ENCODE assay signal across 18 cellular contexts in the genomic region with DNA sequence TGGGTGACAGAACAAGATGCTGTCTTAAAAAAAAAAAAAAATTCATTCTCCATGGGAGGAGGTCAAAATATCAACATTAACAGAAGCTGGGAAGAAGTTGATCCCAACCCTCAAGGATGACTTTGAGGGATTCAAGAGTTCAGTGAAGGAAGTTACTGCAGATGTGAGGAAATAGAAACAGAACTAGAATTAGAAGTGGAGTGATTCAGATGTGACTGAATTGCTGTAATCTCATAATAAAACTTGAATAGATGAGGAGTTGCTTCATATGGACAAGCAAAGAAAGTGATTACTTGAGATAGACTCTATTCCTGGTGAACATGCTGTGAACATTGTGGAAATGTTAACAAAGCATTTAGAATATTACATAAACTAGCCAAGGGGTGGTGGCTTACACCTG. TPM values are rescaled to one million over a fixed set of nuclear protein-coding genes. Genes with fewer than 3 reads are reported as not detected.
DNase-seq lines count a peak whose midpoint lies in the region; ATAC-seq, FAIRE-seq and TF ChIP-seq lines count a peak whose summit lies in the region.
"Had no signal": no experiment of that assay in that cellular context is flagged by ENCODE, and none has a peak within 500 bp of the region (broad histone marks: within the 10 kb centered on the region; RNA-seq: fewer than 3 reads in every experiment).

No MANE protein-coding gene starts in this region.

- TF ChIP-seq CTCF in epithelial cell of esophagus (IDR thresholded peaks at IDR 0.05; ENCODE audit: insufficient read depth, low read depth, low read length, missing control alignments) (no peak), mucosa of descending colon (IDR thresholded peaks at IDR 0.05) (no peak), GM23338 (conservative IDR thresholded peaks at IDR 0.05; ENCODE audit: low read depth in 2 of 2) (no peak)

- no peak overlapping the region for H3K27ac ChIP-seq in GM23338 (ENCODE audit: low read depth)

- H3K27ac Mint-ChIP-seq in GM23338: no peak overlapping the region

- no peak overlapping the region for H2AFZ ChIP-seq in GM23338

- peaks cover 19% of the 10 kb centered on the region for H3K9me3 ChIP-seq in mucosa of descending colon

- 0 out of 2 replicates have a peak, but pooled peaks cover 5% of the 10 kb centered on the region for H3K9me2 ChIP-seq in GM23338 (ENCODE audit: insufficient read depth)

- no peaks in the 10 kb centered on the region for H4K20me1 ChIP-seq in GM23338 (replicated peaks; ENCODE audit: insufficient read depth)

- H3K79me2 ChIP-seq in GM23338 (replicated peaks; ENCODE audit: insufficient read depth): no peaks in the 10 kb centered on the region

- DNase-seq in NOMO-1 treated with DMSO at 0.1 percent for 48 hours (lab: John Stamatoyannopoulos, UW; ENCODE audit: unreplicated experiment) (peak; percentile 43), NOMO-1 treated with dmso at 0.1 percent for 144 hours (lab: John Stamatoyannopoulos, UW; ENCODE audit: unreplicated experiment) (no peak), epithelial cell of esophagus (ENCODE audit: low read depth) (peak; percentile 18), mucosa of descending colon (no peak), inferior parietal cortex (ENCODE audit: extremely low spot score) (no peak), head of caudate nucleus (no peak), GM23338 (ENCODE audit: low spot score) (no peak), urothelium cell line (ENCODE audit: low spot score) (no peak)
- DNase-seq: 8988T, DMS53, NCI-H1436 treated with DMSO at 0.1 percent for 48 hours, NCI-H2081, NCI-H524 treated with DMSO at 0.1 percent for 48 hours had no signal

- peaks cover 3% of the 10 kb centered on the region for H3K4me1 Mint-ChIP-seq in GM23338
- H3K4me1 Mint-ChIP-seq: IgD-negative memory B cell had no signal

- ATAC-seq in mucosa of descending colon (peak; percentile 77), GM23338 (no peak)
- ATAC-seq: GM12878, HCT116 had no signal

- no peaks in the 10 kb centered on the region for H3K27me3 ChIP-seq in GM23338 (ENCODE audit: insufficient read depth)

- H3K4me1 ChIP-seq in mucosa of descending colon (ENCODE audit: low read depth) (peaks cover 8% of the 10 kb centered on the region), GM23338 (ENCODE audit: insufficient read depth) (peaks cover 6% of the 10 kb centered on the region; the same call in 1 of the 2 replicates)

- H3K36me3 Mint-ChIP-seq in GM23338 (ENCODE audit: low read depth): peaks cover 24% of the 10 kb centered on the region

- no peak for FAIRE-seq in urothelium cell line (lab: Jason Lieb, UNC)
- FAIRE-seq: GM12878 had no signal

- H3K4me3 ChIP-seq in epithelial cell of esophagus (ENCODE audit: low read length) (no peak overlapping the region), mucosa of descending colon (no peak overlapping the region), GM23338 (no peak overlapping the region)
- H3K4me3 ChIP-seq: GM12878 had no signal

- H3K27me3 Mint-ChIP-seq in GM23338 (ENCODE audit: insufficient read depth, low read depth, poor library complexity): peaks cover 8% of the 10 kb centered on the region

- H3K9me3 Mint-ChIP-seq in GM23338: peaks cover 38% of the 10 kb centered on the region

- no peaks in the 10 kb centered on the region for H3K36me3 ChIP-seq in mucosa of descending colon (ENCODE audit: low read depth)
- H3K36me3 ChIP-seq in GM23338 (ENCODE audit: insufficient read depth): no peaks in the 10 kb centered on the region; the same call in 1 of the 2 replicates

- peaks cover 5% of the 10 kb centered on the region; the same call in 1 of the 2 replicates for H3F3A ChIP-seq in GM23338 (replicated peaks; ENCODE audit: low read depth)

- no peak overlapping the region for H3K4me2 ChIP-seq in GM23338

- intact Hi-C loops in mucosa of descending colon (cut with DNase I, micrococcal nuclease): no loop called here
- intact Hi-C loops in head of caudate nucleus (cut with DNase I): no loop called here

- no peak overlapping the region for H3K4me3 Mint-ChIP-seq in GM23338
- H3K4me3 Mint-ChIP-seq: IgD-negative memory B cell had no signal

TF ChIP-seq in GM23338, 12 proteins besides CTCF, POLR2A, EP300 and RAD21:
- TF ChIP-seq, protein P1, sequence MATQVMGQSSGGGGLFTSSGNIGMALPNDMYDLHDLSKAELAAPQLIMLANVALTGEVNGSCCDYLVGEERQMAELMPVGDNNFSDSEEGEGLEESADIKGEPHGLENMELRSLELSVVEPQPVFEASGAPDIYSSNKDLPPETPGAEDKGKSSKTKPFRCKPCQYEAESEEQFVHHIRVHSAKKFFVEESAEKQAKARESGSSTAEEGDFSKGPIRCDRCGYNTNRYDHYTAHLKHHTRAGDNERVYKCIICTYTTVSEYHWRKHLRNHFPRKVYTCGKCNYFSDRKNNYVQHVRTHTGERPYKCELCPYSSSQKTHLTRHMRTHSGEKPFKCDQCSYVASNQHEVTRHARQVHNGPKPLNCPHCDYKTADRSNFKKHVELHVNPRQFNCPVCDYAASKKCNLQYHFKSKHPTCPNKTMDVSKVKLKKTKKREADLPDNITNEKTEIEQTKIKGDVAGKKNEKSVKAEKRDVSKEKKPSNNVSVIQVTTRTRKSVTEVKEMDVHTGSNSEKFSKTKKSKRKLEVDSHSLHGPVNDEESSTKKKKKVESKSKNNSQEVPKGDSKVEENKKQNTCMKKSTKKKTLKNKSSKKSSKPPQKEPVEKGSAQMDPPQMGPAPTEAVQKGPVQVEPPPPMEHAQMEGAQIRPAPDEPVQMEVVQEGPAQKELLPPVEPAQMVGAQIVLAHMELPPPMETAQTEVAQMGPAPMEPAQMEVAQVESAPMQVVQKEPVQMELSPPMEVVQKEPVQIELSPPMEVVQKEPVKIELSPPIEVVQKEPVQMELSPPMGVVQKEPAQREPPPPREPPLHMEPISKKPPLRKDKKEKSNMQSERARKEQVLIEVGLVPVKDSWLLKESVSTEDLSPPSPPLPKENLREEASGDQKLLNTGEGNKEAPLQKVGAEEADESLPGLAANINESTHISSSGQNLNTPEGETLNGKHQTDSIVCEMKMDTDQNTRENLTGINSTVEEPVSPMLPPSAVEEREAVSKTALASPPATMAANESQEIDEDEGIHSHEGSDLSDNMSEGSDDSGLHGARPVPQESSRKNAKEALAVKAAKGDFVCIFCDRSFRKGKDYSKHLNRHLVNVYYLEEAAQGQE (IDR thresholded peaks at IDR 0.05; ENCODE audit: unreplicated experiment): no peak
- no peak for TF ChIP-seq NANOG (IDR thresholded peaks at IDR 0.05; ENCODE audit: borderline replicate concordance)

RNA-seq across cellular contexts. Expression of a gene that starts 19.7 kb away (rescaled TPM):
- under 1 TPM in 1 of 3 donors, not detected in 2; 0.13 TPM for total RNA-seq in mucosa of descending colon
- not detected in 2 replicates for total RNA-seq in GM23338 (2014; rRNA removed; shearing (Covaris generic))
- 0.21 TPM in 1 of 2 replicates, not detected in the other for polyA plus RNA-seq in GM23338 (2016; fragmentation: Nextera tagmentation; extraction: Ambion mirVana)
- total RNA-seq: GM12878, HT1080, LHCN-M2 had no signal
- polyA plus RNA-seq: IgD-negative memory B cell had no signal

RNA-seq across cellular contexts. Expression of a gene that starts 32.9 kb away (rescaled TPM):
- 100 to 1,000 TPM in 2 of 3 donors, 10 to 100 TPM in 1; 84.9 to 105 (median 105) TPM for total RNA-seq in mucosa of descending colon
- total RNA-seq in GM23338 (2014; rRNA removed; shearing (Covaris generic)): 85.4 and 107 TPM in 2 replicates
- polyA plus RNA-seq in GM23338 (2016; fragmentation: Nextera tagmentation; extraction: Ambion mirVana): 27.1 and 33.9 TPM in 2 replicates

RNA-seq across cellular contexts. Expression of a gene that starts 50.9 kb away (rescaled TPM):
- 1 to 10 TPM in 1 of 3 donors, under 1 TPM in 2; 0.34 to 6.8 (median 0.55) TPM for total RNA-seq in mucosa of descending colon
- total RNA-seq in GM23338 (2014; rRNA removed; shearing (Covaris generic)): 25.1 and 26.1 TPM in 2 replicates
- polyA plus RNA-seq in GM23338 (2016; fragmentation: Nextera tagmentation; extraction: Ambion mirVana): 9.0 and 10.0 TPM in 2 replicates
- total RNA-seq: GM12878, HT1080, LHCN-M2 had no signal
- polyA plus RNA-seq: IgD-negative memory B cell had no signal

Comparison
In these comparisons a context has a peak if more than half of its experiments do, and no peak if none do; other contexts are left out.
1. DNase-seq: peak in NOMO-1 treated with DMSO at 0.1 percent for 48 hours (single experiment) and epithelial cell of esophagus (single experiment); none in NOMO-1 treated with dmso at 0.1 percent for 144 hours (single experiment), mucosa of descending colon (0 of 3), inferior parietal cortex (single experiment), head of caudate nucleus (0 of 42), GM23338 (single experiment) and urothelium cell line (single experiment).